9 cellular contexts compared by ENCODE assay signal in genomic region chr17:28381141-28381825, GRCh38. TPM values are rescaled to one million over a fixed set of nuclear protein-coding genes. Genes with fewer than 3 reads are reported as not detected.
DNase-seq lines count a peak whose midpoint lies in the region; ATAC-seq and TF ChIP-seq lines count a peak whose summit lies in the region.
"Had no signal": no experiment of that assay in that cellular context is flagged by ENCODE, and none has a peak within 500 bp of the region (broad histone marks: within the 10 kb centered on the region; RNA-seq: fewer than 3 reads in every experiment).

No MANE protein-coding gene starts in this region.

- ATAC-seq in heart left ventricle (peak in 3 of 4 donors; percentile 27 to 35 (median 29)), upper lobe of right lung (peak; percentile 55), HG02884 (IDR thresholded peaks at IDR 0.05; ENCODE audit: unreplicated experiment) (no peak)
- ATAC-seq in central memory CD8-positive, alpha-beta T cell (replicated peaks; ENCODE audit: extremely low read depth, poor library complexity, severe bottlenecking), result no peak

- H3K9me3 ChIP-seq in heart left ventricle (no peaks in the 10 kb centered on the region), right atrium auricular region (no peaks in the 10 kb centered on the region), liver (ENCODE audit: control insufficient read depth in 4 of 4, low read length in 3 of 4) (no peaks in the 10 kb centered on the region), upper lobe of right lung (no peaks in the 10 kb centered on the region), HAP-1 (no peaks in the 10 kb centered on the region)

- H3K27ac ChIP-seq in heart left ventricle (no peak overlapping the region), right atrium auricular region (no peak overlapping the region), liver (ENCODE audit: low read depth in 1 of 2, low read length in 2 of 2) (no peak overlapping the region), upper lobe of right lung (no peak overlapping the region)

- TF ChIP-seq RAD21 in liver (IDR thresholded peaks at IDR 0.05), result peak; percentile 70 to 79

- intact Hi-C loops in heart left ventricle (cut with DNase I) (no loop called here), upper lobe of right lung (cut with DNase I) (no loop called here)

- 18 to 37% (median 35%) methylated on average over 55 to 72 of the region's 72 CpGs for WGBS in heart left ventricle, 4 donors
- 24% methylated on average over 72 of the region's 72 CpGs for WGBS in liver

- DNase-seq in heart left ventricle, result no peak
- no peak for DNase-seq in right atrium auricular region (ENCODE audit: low spot score)
- DNase-seq in central memory CD8-positive, alpha-beta T cell (ENCODE audit: low spot score in 2 of 2), result no peak
- peak; percentile 84 for DNase-seq in upper lobe of right lung
- DNase-seq in HAP-1 (ENCODE audit: low spot score in 2 of 2), result no peak
- no peak for DNase-seq in KBM-7
- DNase-seq: COR-L47 had no signal

- TF ChIP-seq POLR2A in heart left ventricle (IDR thresholded peaks at IDR 0.05), result no peak

- no peaks in the 10 kb centered on the region for H3K9me3 Mint-ChIP-seq in central memory CD8-positive, alpha-beta T cell

- peaks cover 0 to under 1% (median 0%) of the 10 kb centered on the region in 9 donors for H3K36me3 ChIP-seq in heart left ventricle
- no peaks in the 10 kb centered on the region for H3K36me3 ChIP-seq in right atrium auricular region
- H3K36me3 ChIP-seq in liver (ENCODE audit: control insufficient read depth in 4 of 4, insufficient read depth in 3 of 4, low read depth in 1 of 4, low read length in 3 of 4), result no peaks in the 10 kb centered on the region
- H3K36me3 ChIP-seq in upper lobe of right lung, result no peaks in the 10 kb centered on the region
- H3K36me3 ChIP-seq in HAP-1 (replicated peaks), result no peaks in the 10 kb centered on the region

- H3K4me3 ChIP-seq in heart left ventricle, result peak overlapping the region in 8 of 12 donors; percentile 2 to 25 (median 10)
- peak overlapping the region in 1 of 2 donors; percentile 2 for H3K4me3 ChIP-seq in right atrium auricular region
- H3K4me3 ChIP-seq in liver (ENCODE audit: low read depth in 1 of 3, low read length in 3 of 3), result peak overlapping the region in 2 of 3 donors; percentile 37 to 38
- H3K4me3 ChIP-seq in upper lobe of right lung, result peak overlapping the region; percentile 30
- H3K4me3 ChIP-seq in HAP-1, result no peak overlapping the region

- peak in 4 of 12 donors; percentile 7 to 25 (median 16) for TF ChIP-seq CTCF in heart left ventricle (IDR thresholded peaks at IDR 0.05)
- peak in 1 of 2 donors; percentile 11 for TF ChIP-seq CTCF in right atrium auricular region (IDR thresholded peaks at IDR 0.05)
- TF ChIP-seq CTCF in liver (IDR thresholded peaks at IDR 0.05; ENCODE audit: low read depth, low read length, missing input control), result peak; percentile 42
- peak; percentile 34 for TF ChIP-seq CTCF in upper lobe of right lung (IDR thresholded peaks at IDR 0.05)

- H3K36me3 Mint-ChIP-seq in central memory CD8-positive, alpha-beta T cell (ENCODE audit: insufficient read depth), result peaks cover 10% of the 10 kb centered on the region

- no peaks in the 10 kb centered on the region for H3K27me3 Mint-ChIP-seq in central memory CD8-positive, alpha-beta T cell

- H3K27me3 ChIP-seq in heart left ventricle, result peaks cover 0 to 8% (median 0%) of the 10 kb centered on the region in 9 donors
- H3K27me3 ChIP-seq in right atrium auricular region, result no peaks in the 10 kb centered on the region
- no peaks in the 10 kb centered on the region for H3K27me3 ChIP-seq in liver (ENCODE audit: control insufficient read depth in 4 of 4, insufficient read depth in 4 of 4, low read length in 3 of 4)
- H3K27me3 ChIP-seq in upper lobe of right lung, result no peaks in the 10 kb centered on the region
- H3K27me3 ChIP-seq in HAP-1 (ENCODE audit: low read depth), result no peaks in the 10 kb centered on the region

- H3K4me1 ChIP-seq in heart left ventricle, result peaks cover 0 to 25% (median 4%) of the 10 kb centered on the region in 12 donors
- peaks cover 0 to 14% of the 10 kb centered on the region in 2 donors for H3K4me1 ChIP-seq in right atrium auricular region
- peaks cover 0 to 21% (median 11%) of the 10 kb centered on the region in 4 donors for H3K4me1 ChIP-seq in liver (ENCODE audit: control insufficient read depth in 4 of 4, insufficient read depth in 4 of 4, low read length in 3 of 4)
- H3K4me1 ChIP-seq in upper lobe of right lung, result peaks cover 22% of the 10 kb centered on the region
- H3K4me1 ChIP-seq in HAP-1, result no peaks in the 10 kb centered on the region

- H3K4me1 Mint-ChIP-seq in central memory CD8-positive, alpha-beta T cell, result peaks cover 43% of the 10 kb centered on the region

- no peak overlapping the region for H3K9ac ChIP-seq in liver (ENCODE audit: low read depth in 1 of 2, low read length in 2 of 2)

- no peak overlapping the region for H3K27ac Mint-ChIP-seq in central memory CD8-positive, alpha-beta T cell (ENCODE audit: low read depth)

- H3K4me3 Mint-ChIP-seq in central memory CD8-positive, alpha-beta T cell, result peak overlapping the region; percentile 31

- in situ Hi-C loops in HAP-1 (cut with MboI; ENCODE audit: low sequenced_read_pairs) (loop anchor here (25.0 kb wide), 1 partner anchor 594 kb away; no protein-coding TSS in a partner anchor), KBM-7 (cut with MboI; ENCODE audit: low pct_unique_long_range_greater_than_20kb, low sequenced_read_pairs) (no loop called here)

TF ChIP-seq in liver, 16 proteins besides CTCF, POLR2A, EP300 and RAD21:
- TF ChIP-seq JUND (IDR thresholded peaks at IDR 0.05), result no peak
- TF ChIP-seq GABPA (IDR thresholded peaks at IDR 0.05 in 1 of 2, conservative IDR thresholded peaks at IDR 0.05 in 1 of 2), result no peak
- TF ChIP-seq FOXA2 (IDR thresholded peaks at IDR 0.05), result no peak
- TF ChIP-seq ATF3 (IDR thresholded peaks at IDR 0.05), result no peak
- peak in 1 of 2 donors; percentile 27 for TF ChIP-seq HNF4A (conservative IDR thresholded peaks at IDR 0.05)
TF ChIP-seq in liver: peak in this region for 1.

RNA-seq across cellular contexts. Expression of gene SARM1, which starts 9.8 kb away (rescaled TPM):
- total RNA-seq in heart left ventricle (10 to 100 TPM in 4 of 9 donors, 1 to 10 TPM in 5; 4.7 to 11.3 (median 8.5) TPM), right atrium auricular region (1 to 10 TPM; 6.2 to 7.7 TPM), liver (1 to 10 TPM; 4.9 to 5.4 TPM), upper lobe of right lung (14.4 TPM)
- polyA plus RNA-seq in heart left ventricle (1 to 10 TPM; 3.7 to 4.4 TPM), liver (1 to 10 TPM; 2.4 to 5.4 TPM)

RNA-seq across cellular contexts. Expression of gene VTN, which starts 11.2 kb away (rescaled TPM):
- total RNA-seq in heart left ventricle, result 100 to 1,000 TPM in 2 of 9 donors, 10 to 100 TPM in 7; 28.0 to 120 (median 67.3) TPM
- polyA plus RNA-seq in heart left ventricle, result 10 to 100 TPM; 16.9 to 29.5 TPM
- 10 to 100 TPM in 1 of 2 donors, 1 to 10 TPM in 1; 5.4 to 86.7 TPM for total RNA-seq in right atrium auricular region
- total RNA-seq in liver, result 1,000 to 10,000 TPM; 1,668 to 3,689 TPM
- polyA plus RNA-seq in liver, result 1,000 to 10,000 TPM; 3,352 to 4,059 TPM
- 1.3 TPM for total RNA-seq in upper lobe of right lung

RNA-seq across cellular contexts. Expression of gene SEBOX, which starts 16.3 kb away (rescaled TPM):
- total RNA-seq in heart left ventricle (not detected), right atrium auricular region (not detected), liver (under 1 TPM; 0.19 to 0.59 TPM), upper lobe of right lung (not detected)
- polyA plus RNA-seq in heart left ventricle (not detected), liver (not detected)

RNA-seq across cellular contexts. Expression of gene POLDIP2, which starts 24.0 kb away (rescaled TPM):
- total RNA-seq in heart left ventricle, result 100 to 1,000 TPM; 125 to 194 (median 163) TPM
- polyA plus RNA-seq in heart left ventricle, result 100 to 1,000 TPM in 1 of 2 donors, 10 to 100 TPM in 1; 97.8 to 186 TPM
- total RNA-seq in right atrium auricular region, result 100 to 1,000 TPM in 1 of 2 donors, 10 to 100 TPM in 1; 98.9 to 108 TPM
- total RNA-seq in liver, result 100 to 1,000 TPM in 1 of 2 donors, 10 to 100 TPM in 1; 65.5 to 117 TPM
- polyA plus RNA-seq in liver, result 100 to 1,000 TPM in 1 of 2 donors, 10 to 100 TPM in 1; 90.2 to 150 TPM
- 55.3 TPM for total RNA-seq in upper lobe of right lung

RNA-seq across cellular contexts. Expression of gene SLC46A1, which starts 24.7 kb away (rescaled TPM):
- total RNA-seq in heart left ventricle, result 10 to 100 TPM in 2 of 9 donors, 1 to 10 TPM in 7; 3.4 to 13.9 (median 4.7) TPM
- 1 to 10 TPM; 2.6 to 3.7 TPM for polyA plus RNA-seq in heart left ventricle
- total RNA-seq in right atrium auricular region, result 1 to 10 TPM; 3.7 to 6.8 TPM
- 10 to 100 TPM; 13.6 to 47.9 TPM for total RNA-seq in liver
- 10 to 100 TPM; 17.9 to 20.4 TPM for polyA plus RNA-seq in liver
- 17.0 TPM for total RNA-seq in upper lobe of right lung

Comparison
In these comparisons a context has a peak if more than half of its experiments do, and no peak if none do; other contexts are left out.
1. ATAC-seq: peak in heart left ventricle (3 of 4) and upper lobe of right lung (single experiment); none in central memory CD8-positive, alpha-beta T cell (single experiment) and HG02884 (single experiment).
2. RNA of gene VTN, which starts 11.2 kb away (total RNA-seq): 1,668 to 3,689 TPM in liver; 5.4 to 86.7 TPM in right atrium auricular region, 28.0 to 120 TPM in heart left ventricle and 1.3 TPM in upper lobe of right lung (single experiment); every median in the first group is over 10 times any median in the second.